1 cellular context compared by ENCODE assay signal in genomic region chr10:117547301-117548153, GRCh38.
TF ChIP-seq lines count a peak whose summit lies in the region.

No MANE protein-coding gene starts in this region.

TF ChIP-seq in H1, 55 proteins besides CTCF, POLR2A, EP300 and RAD21:
- TF ChIP-seq EZH2 (IDR thresholded peaks at IDR 0.05; ENCODE audit: low read depth, low read length, severe bottlenecking) (peak; percentile 73), SIX5 (IDR thresholded peaks at IDR 0.05; ENCODE audit: low read depth, low read length) (no peak), BACH1 (IDR thresholded peaks at IDR 0.05; ENCODE audit: low read length) (no peak), PHF8 (conservative IDR thresholded peaks at IDR 0.05; ENCODE audit: low read depth, low read length) (no peak), SP1 (IDR thresholded peaks at IDR 0.05; ENCODE audit: low read depth, low read length) (0 out of 2 replicates have a peak, but pooled peaks have one; percentile 44), HDAC6 (IDR thresholded peaks at IDR 0.05; ENCODE audit: low read depth, low read length) (no peak), HDAC2 (IDR thresholded peaks at IDR 0.05; ENCODE audit: borderline replicate concordance in 1 of 2, low read depth in 2 of 2, low read length in 2 of 2) (no peak), CTBP2 (IDR thresholded peaks at IDR 0.05; ENCODE audit: borderline replicate concordance, insufficient read depth, insufficient read length, low read length) (peak; percentile 22), EGR1 (IDR thresholded peaks at IDR 0.05; ENCODE audit: borderline replicate concordance, low read depth, low read length) (0 out of 2 replicates have a peak, but pooled peaks have one; percentile 13), SRF (IDR thresholded peaks at IDR 0.05; ENCODE audit: low read depth, low read length) (no peak), TAF1 (IDR thresholded peaks at IDR 0.05; ENCODE audit: low read depth, low read length) (no peak), RNF2 (IDR thresholded peaks at IDR 0.05; ENCODE audit: borderline replicate concordance, low read depth, low read length, missing control alignments, poor library complexity, severe bottlenecking) (peak; percentile 98), KDM1A (IDR thresholded peaks at IDR 0.05; ENCODE audit: borderline replicate concordance, low read length) (no peak)
TF ChIP-seq in H1: peak in this region for 5.
